Comparison of ENCODE assay signal across 18 cellular contexts in the genomic region with DNA sequence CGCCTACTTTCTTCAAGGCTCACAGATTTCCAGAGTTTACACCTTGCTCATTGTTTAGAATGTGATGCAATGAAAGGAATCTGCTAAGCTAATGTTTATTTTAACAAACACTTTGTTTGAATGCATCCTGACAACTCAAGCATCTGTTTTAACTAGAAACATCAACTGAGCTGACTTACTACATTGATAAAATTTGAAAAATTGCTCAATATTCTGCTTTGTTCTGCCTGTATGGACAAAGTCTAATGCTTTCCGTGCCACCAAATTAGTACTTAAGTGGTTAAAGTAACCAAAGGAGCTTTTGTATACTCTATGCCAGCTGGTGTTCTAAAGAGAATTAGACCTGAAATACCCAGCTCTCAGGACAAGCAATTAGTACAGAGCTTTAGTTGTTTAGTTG.
DNase-seq lines count a peak whose midpoint lies in the region; ATAC-seq and TF ChIP-seq lines count a peak whose summit lies in the region.
"Had no signal": no experiment of that assay in that cellular context is flagged by ENCODE, and none has a peak within 500 bp of the region (broad histone marks: within the 10 kb centered on the region; RNA-seq: fewer than 3 reads in every experiment).

No MANE protein-coding gene starts in this region.

- H3K27me3 Mint-ChIP-seq in activated naive CD8-positive, alpha-beta T cell treated with anti-CD3 and anti-CD28 coated beads for 36 hours, result no peaks in the 10 kb centered on the region
- H3K27me3 Mint-ChIP-seq in naive thymus-derived CD4-positive, alpha-beta T cell, result no peaks in the 10 kb centered on the region
- H3K27me3 Mint-ChIP-seq: activated CD4-positive, alpha-beta memory T cell treated with anti-CD3 and anti-CD28 coated beads, Interleukin-2, amount 10 ng/mL, durations not matched to agents 7 days and 5 days; activated naive CD8-positive, alpha-beta T cell treated with anti-CD3 and anti-CD28 coated beads, Interleukin-2, amount 10 ng/mL, durations not matched to agents 7 days and 5 days; progenitor cell of endocrine pancreas had no signal

- peaks cover 10% of the 10 kb centered on the region for H3K36me3 Mint-ChIP-seq in activated naive CD8-positive, alpha-beta T cell treated with anti-CD3 and anti-CD28 coated beads for 36 hours
- peaks cover 0 to 18% (median 8%) of the 10 kb centered on the region in 5 donors for H3K36me3 Mint-ChIP-seq in naive thymus-derived CD4-positive, alpha-beta T cell

- H3K36me3 ChIP-seq in adipocyte (ENCODE audit: control insufficient read depth, insufficient read depth, low read length, severe bottlenecking) (no peaks in the 10 kb centered on the region), sigmoid colon (no peaks in the 10 kb centered on the region)
- no peaks in the 10 kb centered on the region for H3K36me3 ChIP-seq in naive thymus-derived CD4-positive, alpha-beta T cell (ENCODE audit: control insufficient read depth in 2 of 3, insufficient read depth in 3 of 3, low read length in 3 of 3)
- H3K36me3 ChIP-seq: MG63, Peyer's patch had no signal

- no peak overlapping the region for H3K4me3 Mint-ChIP-seq in activated naive CD8-positive, alpha-beta T cell treated with anti-CD3 and anti-CD28 coated beads for 36 hours
- H3K4me3 Mint-ChIP-seq in naive thymus-derived CD4-positive, alpha-beta T cell, result no peak overlapping the region
- H3K4me3 Mint-ChIP-seq: activated CD4-positive, alpha-beta memory T cell treated with anti-CD3 and anti-CD28 coated beads, Interleukin-2, amount 10 ng/mL, durations not matched to agents 7 days and 5 days; activated naive CD8-positive, alpha-beta T cell treated with anti-CD3 and anti-CD28 coated beads, Interleukin-2, amount 10 ng/mL, durations not matched to agents 7 days and 5 days had no signal

- H3K4me3 ChIP-seq in adipocyte (ENCODE audit: low read length), result no peak overlapping the region
- H3K4me3 ChIP-seq in sigmoid colon, result no peak overlapping the region
- H3K4me3 ChIP-seq in naive thymus-derived CD4-positive, alpha-beta T cell (ENCODE audit: low read length), result no peak overlapping the region
- H3K4me3 ChIP-seq: MG63, Peyer's patch had no signal

- DNase-seq in DMS79 treated with DMSO at 0.1 percent for 48 hours (lab: John Stamatoyannopoulos, UW) (peak; percentile 93), NCI-H1417 treated with DMSO at 0.1 percent for 48 hours (lab: John Stamatoyannopoulos, UW) (peak; percentile 68), adipocyte (ENCODE audit: low read depth) (peak; percentile 50), sigmoid colon (no peak)
- no peak for DNase-seq in activated naive CD8-positive, alpha-beta T cell treated with anti-CD3 and anti-CD28 coated beads for 36 hours
- no peak for DNase-seq in naive thymus-derived CD4-positive, alpha-beta T cell
- DNase-seq: activated CD4-positive, alpha-beta memory T cell treated with anti-CD3 and anti-CD28 coated beads, Interleukin-2, amount 10 ng/mL, durations not matched to agents 7 days and 5 days; activated naive CD8-positive, alpha-beta T cell treated with anti-CD3 and anti-CD28 coated beads, Interleukin-2, amount 10 ng/mL, durations not matched to agents 7 days and 5 days; activated T-cell treated with anti-CD3 and anti-CD28 coated beads, Interleukin-2, amount 50 U/mL, for 48 hours; DND-41; effector CD8-positive, alpha-beta T cell; foreskin keratinocyte; MG63; NCI-H345; Peyer's patch had no signal

- H3K27ac Mint-ChIP-seq in activated naive CD8-positive, alpha-beta T cell treated with anti-CD3 and anti-CD28 coated beads for 36 hours, result no peak overlapping the region
- H3K27ac Mint-ChIP-seq in naive thymus-derived CD4-positive, alpha-beta T cell, result no peak overlapping the region
- H3K27ac Mint-ChIP-seq: activated CD4-positive, alpha-beta memory T cell treated with anti-CD3 and anti-CD28 coated beads, Interleukin-2, amount 10 ng/mL, durations not matched to agents 7 days and 5 days; activated naive CD8-positive, alpha-beta T cell treated with anti-CD3 and anti-CD28 coated beads, Interleukin-2, amount 10 ng/mL, durations not matched to agents 7 days and 5 days; progenitor cell of endocrine pancreas had no signal

- intact Hi-C loops in sigmoid colon (cut with DNase I), result loop anchor here (5.0 kb wide), 1 partner anchor 180 kb away; no protein-coding TSS in a partner anchor
- intact Hi-C loops in naive thymus-derived CD4-positive, alpha-beta T cell (cut with micrococcal nuclease), result loop anchor here (1.0 to 5.0 kb wide), 3 partner anchors 9 to 150 kb away; a partner anchor contains a TSS

- CTCF ChIA-PET in naive thymus-derived CD4-positive, alpha-beta T cell (lab: Charles Lee), result interaction anchor here (1.0 to 3.8 kb wide), 7 partner anchors 9 to 388 kb away, joined by 3 to 21 read pairs (median 4); a partner anchor contains a TSS

- H3K9ac ChIP-seq in adipocyte (ENCODE audit: low read length), result peak overlapping the region; percentile 16

- 77% methylated on average over 2 of the region's 2 CpGs for WGBS in sigmoid colon, 2 donors

- POLR2A ChIA-PET in naive thymus-derived CD4-positive, alpha-beta T cell (lab: Charles Lee), result interaction anchor here (1.2 to 3.7 kb wide), 11 partner anchors 9 to 223 kb away, joined by 3 to 16 read pairs (median 9); a partner anchor contains a TSS

- TF ChIP-seq POLR2A in sigmoid colon (IDR thresholded peaks at IDR 0.05), result no peak

- no peak for ATAC-seq in GM21526 (IDR thresholded peaks at IDR 0.05; ENCODE audit: low FRiP score, unreplicated experiment)
- no peak for ATAC-seq in naive thymus-derived CD4-positive, alpha-beta T cell
- ATAC-seq: foreskin keratinocyte, left lobe of liver had no signal

- peaks cover 1% of the 10 kb centered on the region for H3K9me3 Mint-ChIP-seq in activated naive CD8-positive, alpha-beta T cell treated with anti-CD3 and anti-CD28 coated beads for 36 hours
- peaks cover 0 to 1% (median 0%) of the 10 kb centered on the region in 11 donors for H3K9me3 Mint-ChIP-seq in naive thymus-derived CD4-positive, alpha-beta T cell
- H3K9me3 Mint-ChIP-seq: activated CD4-positive, alpha-beta memory T cell treated with anti-CD3 and anti-CD28 coated beads, Interleukin-2, amount 10 ng/mL, durations not matched to agents 7 days and 5 days; activated naive CD8-positive, alpha-beta T cell treated with anti-CD3 and anti-CD28 coated beads, Interleukin-2, amount 10 ng/mL, durations not matched to agents 7 days and 5 days had no signal

- H3K27me3 ChIP-seq in adipocyte (replicated peaks; ENCODE audit: control insufficient read depth, insufficient read depth, low read length) (no peaks in the 10 kb centered on the region), sigmoid colon (no peaks in the 10 kb centered on the region)
- H3K27me3 ChIP-seq in naive thymus-derived CD4-positive, alpha-beta T cell (ENCODE audit: control insufficient read depth in 2 of 2, insufficient read depth in 2 of 2, low read length in 2 of 2), result no peaks in the 10 kb centered on the region
- H3K27me3 ChIP-seq: foreskin keratinocyte, MG63, Peyer's patch had no signal

- H3K9me3 ChIP-seq in adipocyte (ENCODE audit: control insufficient read depth, low read length) (no peaks in the 10 kb centered on the region), sigmoid colon (no peaks in the 10 kb centered on the region)
- no peaks in the 10 kb centered on the region for H3K9me3 ChIP-seq in naive thymus-derived CD4-positive, alpha-beta T cell (ENCODE audit: control insufficient read depth in 2 of 3, low read length in 3 of 3)
- H3K9me3 ChIP-seq: MG63, Peyer's patch had no signal

- H3K27ac ChIP-seq in sigmoid colon, result peak overlapping the region in 3 of 4 donors; percentile 55 to 70 (median 68)
- H3K27ac ChIP-seq in naive thymus-derived CD4-positive, alpha-beta T cell (ENCODE audit: low read depth, low read length), result no peak overlapping the region
- H3K27ac ChIP-seq: foreskin keratinocyte had no signal

- TF ChIP-seq EP300 in sigmoid colon (IDR thresholded peaks at IDR 0.05), result no peak

- H3K4me1 ChIP-seq in adipocyte (ENCODE audit: control insufficient read depth, insufficient read depth, low read length) (peaks cover 72% of the 10 kb centered on the region), sigmoid colon (peaks cover 0 to 67% (median 53%) of the 10 kb centered on the region in 4 donors)
- H3K4me1 ChIP-seq in naive thymus-derived CD4-positive, alpha-beta T cell (ENCODE audit: control insufficient read depth in 2 of 2, insufficient read depth in 2 of 2, low read length in 2 of 2), result peaks cover 5 to 64% of the 10 kb centered on the region in 2 donors

- peaks cover 43% of the 10 kb centered on the region for H3K4me1 Mint-ChIP-seq in activated naive CD8-positive, alpha-beta T cell treated with anti-CD3 and anti-CD28 coated beads for 36 hours
- H3K4me1 Mint-ChIP-seq in naive thymus-derived CD4-positive, alpha-beta T cell, result peaks cover 24 to 50% (median 28%) of the 10 kb centered on the region in 7 donors

- TF ChIP-seq CTCF in sigmoid colon (IDR thresholded peaks at IDR 0.05), result no peak

Comparison
In these comparisons a context has a peak if more than half of its experiments do, and no peak if none do; other contexts are left out.
1. DNase-seq: peak in DMS79 treated with DMSO at 0.1 percent for 48 hours (single experiment), NCI-H1417 treated with DMSO at 0.1 percent for 48 hours (single experiment) and adipocyte (single experiment); none in sigmoid colon (single experiment), activated naive CD8-positive, alpha-beta T cell treated with anti-CD3 and anti-CD28 coated beads for 36 hours (single experiment) and naive thymus-derived CD4-positive, alpha-beta T cell (0 of 9).